In genomic region chr4:2451821-2452785, GRCh38 we compare ENCODE assay signal across 2 cellular contexts.
TF ChIP-seq lines count a peak whose summit lies in the region.

No MANE protein-coding gene starts in this region.

TF ChIP-seq in K562, 482 proteins besides CTCF, POLR2A, EP300 and RAD21:
- TF ChIP-seq PYGO2 (tag; IDR thresholded peaks at IDR 0.05) (no peak), CREB3 (tag; conservative IDR thresholded peaks at IDR 0.05; ENCODE audit: low read depth) (no peak), ARID2 (IDR thresholded peaks at IDR 0.05) (no peak), E2F8 (IDR thresholded peaks at IDR 0.05; ENCODE audit: low read depth, partially characterized antibody) (no peak), ZNF584 (CRISPR knock-in tag; IDR thresholded peaks at IDR 0.05; ENCODE audit: low read depth) (no peak)

TF ChIP-seq in HepG2, 621 proteins besides CTCF, POLR2A, EP300 and RAD21:
- TF ChIP-seq ZFY (CRISPR knock-in tag; IDR thresholded peaks at IDR 0.05), result peak; percentile 31; the same call in 1 of the 2 replicates
- TF ChIP-seq HNRNPL (IDR thresholded peaks at IDR 0.05; ENCODE audit: low read depth, low read length), result peak; percentile 81; the same call in 1 of the 2 replicates
- TF ChIP-seq ZFX (CRISPR knock-in tag; IDR thresholded peaks at IDR 0.05; ENCODE audit: low read depth), result peak; percentile 48
- TF ChIP-seq KDM5B (CRISPR knock-in tag; IDR thresholded peaks at IDR 0.05; ENCODE audit: borderline replicate concordance), result peak; percentile 28; the same call in 1 of the 2 replicates
- TF ChIP-seq ZNF687 (CRISPR knock-in tag; IDR thresholded peaks at IDR 0.05), result peak; percentile 23; the same call in 1 of the 2 replicates
- TF ChIP-seq HNF4A (CRISPR knock-in tag; IDR thresholded peaks at IDR 0.05), result peak; percentile 26; the same call in 1 of the 2 replicates
- TF ChIP-seq ATF6 (CRISPR knock-in tag; conservative IDR thresholded peaks at IDR 0.05), result no peak
- no peak for TF ChIP-seq HMGXB3 (CRISPR knock-in tag; IDR thresholded peaks at IDR 0.05; ENCODE audit: borderline replicate concordance)
